ENCODE assay signal across 23 cellular contexts in the genomic region with DNA sequence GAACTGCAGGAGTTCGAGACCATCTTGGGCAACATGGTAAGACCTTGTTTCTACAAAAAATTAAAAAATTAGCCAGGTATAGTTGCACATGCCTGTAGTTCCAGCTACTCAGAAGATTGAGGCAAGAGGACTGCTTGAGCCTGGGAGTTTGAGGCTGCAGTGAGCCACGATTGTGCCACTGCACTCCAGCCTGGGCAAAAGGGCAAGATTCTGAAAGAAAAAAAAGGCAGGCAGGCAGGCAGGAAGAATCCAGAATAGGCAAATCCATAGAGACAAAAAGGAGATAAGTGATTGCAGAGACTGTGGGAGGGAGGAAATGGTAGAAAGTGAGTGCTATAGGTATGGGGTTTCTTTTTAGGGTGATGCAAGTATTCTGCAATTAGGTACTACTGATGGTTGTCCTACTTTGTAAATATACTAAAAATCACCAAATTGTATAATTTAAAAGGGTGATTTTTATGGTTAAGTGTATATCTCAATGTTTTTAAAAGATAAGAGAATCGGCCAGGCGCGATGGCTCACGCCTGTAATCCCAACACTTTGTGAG. TPM values are rescaled to one million over a fixed set of nuclear protein-coding genes. Genes with fewer than 3 reads are reported as not detected.
DNase-seq lines count a peak whose midpoint lies in the region; ATAC-seq, FAIRE-seq and TF ChIP-seq lines count a peak whose summit lies in the region.
"Had no signal": no experiment of that assay in that cellular context is flagged by ENCODE, and none has a peak within 500 bp of the region (broad histone marks: within the 10 kb centered on the region; RNA-seq: fewer than 3 reads in every experiment).

No MANE protein-coding gene starts in this region.

- WGBS in small intestine, 3 donors = 66 to 83% (median 71%) methylated on average over 6 of the region's 6 CpGs

- no peaks in the 10 kb centered on the region for H3K36me3 ChIP-seq in small intestine (ENCODE audit: control insufficient read depth in 2 of 2, insufficient read depth in 2 of 2, low read length in 2 of 2)
- H3K36me3 ChIP-seq: BE2C, uterus had no signal

- CTCF ChIA-PET in WTC11 (lab: Charles Lee) = interaction anchor here (0.6 kb wide), 1 partner anchor 126 kb away, joined by 3 read pairs; a partner anchor contains a TSS

- no peak for DNase-seq in activated naive CD4-positive, alpha-beta T cell (lab: John Stamatoyannopoulos, UW)
- no peak for DNase-seq in WTC11 (ENCODE audit: low spot score)
- DNase-seq in immature natural killer cell = no peak
- peak; percentile 25 for DNase-seq in small intestine
- DNase-seq in HTR-8/SVneo (ENCODE audit: insufficient read length, low spot score) = no peak
- DNase-seq in NCI-H2227 treated with DMSO at 0.1 percent for 48 hours (lab: John Stamatoyannopoulos, UW) = no peak
- DNase-seq: activated CD4-positive, alpha-beta T cell treated with anti-CD3 and anti-CD28 coated beads, Interleukin-2, amount 50 U/mL, for 4 hours; BE2C; central memory CD4-positive, alpha-beta T cell; COR-L47; DMS79 treated with DMSO at 0.1 percent for 48 hours; kidney glomerular epithelial cell; NCI-H1092; NCI-H187; NCI-H69; occipital lobe; RPMI8226; uterus; WERI-Rb-1 had no signal

- peaks cover 0 to 3% of the 10 kb centered on the region in 2 donors for H3K4me1 ChIP-seq in small intestine (ENCODE audit: control insufficient read depth in 2 of 2, insufficient read depth in 1 of 2, low read depth in 1 of 2, low read length in 1 of 2)
- H3K4me1 ChIP-seq: BE2C, uterus had no signal

- H3K27me3 Mint-ChIP-seq in activated naive CD4-positive, alpha-beta T cell treated with anti-CD3 and anti-CD28 coated beads, Interleukin-2, amount 50 U/mL, for 24 hours = no peaks in the 10 kb centered on the region
- no peaks in the 10 kb centered on the region; the same call in 1 of the 2 replicates for H3K27me3 Mint-ChIP-seq in WTC11 (ENCODE audit: low read depth)
- no peaks in the 10 kb centered on the region for H3K27me3 Mint-ChIP-seq in immature natural killer cell (ENCODE audit: low read depth in 3 of 3)

- TF ChIP-seq CTCF in WTC11 (IDR thresholded peaks at IDR 0.05) = no peak

- peaks cover 47% of the 10 kb centered on the region for H3K36me3 Mint-ChIP-seq in activated naive CD4-positive, alpha-beta T cell treated with anti-CD3 and anti-CD28 coated beads, Interleukin-2, amount 50 U/mL, for 24 hours
- H3K36me3 Mint-ChIP-seq in WTC11 = peaks cover 46% of the 10 kb centered on the region
- H3K36me3 Mint-ChIP-seq in immature natural killer cell = peaks cover 13 to 28% (median 21%) of the 10 kb centered on the region in 3 donors

- no peaks in the 10 kb centered on the region for H3K27me3 ChIP-seq in small intestine (ENCODE audit: control insufficient read depth in 2 of 2, insufficient read depth in 2 of 2, low read length in 2 of 2)
- H3K27me3 ChIP-seq: BE2C, uterus had no signal

- no peak overlapping the region for H3K4me3 ChIP-seq in small intestine (ENCODE audit: low read depth in 1 of 2, low read length in 2 of 2)
- H3K4me3 ChIP-seq: uterus had no signal

- ATAC-seq in WTC11 (no peak), HG02970 (IDR thresholded peaks at IDR 0.05; ENCODE audit: low FRiP score, unreplicated experiment) (no peak)
- ATAC-seq: SK-N-SH treated with all-trans-retinoic acid at 6 μM for 48 hours had no signal

- POLR2A ChIA-PET in WTC11 (lab: Charles Lee) = no interaction called here

- peaks cover 13% of the 10 kb centered on the region for H3K9me3 Mint-ChIP-seq in activated naive CD4-positive, alpha-beta T cell treated with anti-CD3 and anti-CD28 coated beads, Interleukin-2, amount 50 U/mL, for 24 hours
- H3K9me3 Mint-ChIP-seq in WTC11 (peaks cover 43% of the 10 kb centered on the region), immature natural killer cell (peaks cover 2 to 22% (median 12%) of the 10 kb centered on the region in 6 donors)

- H3K9me3 ChIP-seq in small intestine (ENCODE audit: control insufficient read depth, low read depth) = no peaks in the 10 kb centered on the region
- H3K9me3 ChIP-seq: BE2C had no signal

- H3K4me3 Mint-ChIP-seq in activated naive CD4-positive, alpha-beta T cell treated with anti-CD3 and anti-CD28 coated beads, Interleukin-2, amount 50 U/mL, for 24 hours = no peak overlapping the region
- no peak overlapping the region for H3K4me3 Mint-ChIP-seq in WTC11
- H3K4me3 Mint-ChIP-seq in immature natural killer cell = no peak overlapping the region

- H3K4me1 Mint-ChIP-seq in activated naive CD4-positive, alpha-beta T cell treated with anti-CD3 and anti-CD28 coated beads, Interleukin-2, amount 50 U/mL, for 24 hours = peaks cover 56% of the 10 kb centered on the region
- H3K4me1 Mint-ChIP-seq in WTC11 = peaks cover 2% of the 10 kb centered on the region; the same call in 1 of the 2 replicates
- H3K4me1 Mint-ChIP-seq in immature natural killer cell = peaks cover 35 to 73% of the 10 kb centered on the region in 2 donors

- H3K27ac ChIP-seq in small intestine (ENCODE audit: low read depth in 1 of 2, low read length in 1 of 2) = no peak overlapping the region
- H3K27ac ChIP-seq: HL-60, uterus, WERI-Rb-1 had no signal

- FAIRE-seq in small intestine (lab: Jason Lieb, UNC) = no peak
- FAIRE-seq in HTR-8/SVneo (lab: Jason Lieb, UNC) = no peak

- peak overlapping the region; percentile 95 for H3K27ac Mint-ChIP-seq in activated naive CD4-positive, alpha-beta T cell treated with anti-CD3 and anti-CD28 coated beads, Interleukin-2, amount 50 U/mL, for 24 hours
- H3K27ac Mint-ChIP-seq in WTC11 = peak overlapping the region; percentile 5; the same call in 1 of the 2 replicates
- H3K27ac Mint-ChIP-seq in immature natural killer cell = peak overlapping the region in 5 of 6 donors; percentile 1 to 83 (median 51)

TF ChIP-seq in WTC11, 78 proteins besides CTCF, POLR2A, EP300 and RAD21 (continues in another document):
- TF ChIP-seq, protein P1, sequence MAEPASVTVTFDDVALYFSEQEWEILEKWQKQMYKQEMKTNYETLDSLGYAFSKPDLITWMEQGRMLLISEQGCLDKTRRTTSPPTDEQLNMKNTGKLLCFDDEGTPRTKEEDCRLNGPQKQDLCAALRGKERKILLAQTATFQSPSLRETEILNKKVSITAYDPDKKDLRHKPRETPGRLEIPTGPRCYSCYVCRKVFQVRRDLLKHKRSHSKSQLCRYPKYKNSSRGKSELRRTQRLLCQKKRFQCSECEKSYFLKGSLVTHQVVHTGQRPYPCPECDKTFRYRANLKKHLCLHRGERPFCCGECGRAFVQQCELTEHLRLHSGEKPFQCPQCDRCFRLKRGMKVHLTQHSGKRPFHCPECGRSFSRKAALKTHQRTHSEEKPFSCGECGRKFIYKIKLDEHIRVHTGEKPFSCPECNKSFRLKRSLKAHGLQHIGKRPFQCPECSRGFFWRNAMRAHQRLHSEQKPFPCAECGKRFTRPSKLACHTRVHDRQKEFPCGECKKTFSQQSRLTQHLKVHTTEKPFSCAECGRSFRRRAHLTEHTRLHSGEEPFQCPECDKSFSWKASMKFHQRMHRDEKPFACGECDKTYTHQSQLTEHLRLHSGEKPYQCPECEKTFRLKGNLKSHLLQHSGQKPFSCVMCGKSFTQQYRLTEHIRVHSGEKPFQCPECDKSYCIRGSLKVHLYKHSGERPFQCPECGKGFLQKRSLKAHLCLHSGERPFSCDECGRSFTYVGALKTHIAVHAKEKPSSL (CRISPR knock-in tag; conservative IDR thresholded peaks at IDR 0.05) = no peak
- no peak for TF ChIP-seq PRRX2 (CRISPR knock-in tag; IDR thresholded peaks at IDR 0.05)
- TF ChIP-seq, protein P2, sequence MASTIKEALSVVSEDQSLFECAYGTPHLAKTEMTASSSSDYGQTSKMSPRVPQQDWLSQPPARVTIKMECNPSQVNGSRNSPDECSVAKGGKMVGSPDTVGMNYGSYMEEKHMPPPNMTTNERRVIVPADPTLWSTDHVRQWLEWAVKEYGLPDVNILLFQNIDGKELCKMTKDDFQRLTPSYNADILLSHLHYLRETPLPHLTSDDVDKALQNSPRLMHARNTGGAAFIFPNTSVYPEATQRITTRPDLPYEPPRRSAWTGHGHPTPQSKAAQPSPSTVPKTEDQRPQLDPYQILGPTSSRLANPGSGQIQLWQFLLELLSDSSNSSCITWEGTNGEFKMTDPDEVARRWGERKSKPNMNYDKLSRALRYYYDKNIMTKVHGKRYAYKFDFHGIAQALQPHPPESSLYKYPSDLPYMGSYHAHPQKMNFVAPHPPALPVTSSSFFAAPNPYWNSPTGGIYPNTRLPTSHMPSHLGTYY (CRISPR knock-in tag; IDR thresholded peaks at IDR 0.05) = no peak
- TF ChIP-seq, protein P3, sequence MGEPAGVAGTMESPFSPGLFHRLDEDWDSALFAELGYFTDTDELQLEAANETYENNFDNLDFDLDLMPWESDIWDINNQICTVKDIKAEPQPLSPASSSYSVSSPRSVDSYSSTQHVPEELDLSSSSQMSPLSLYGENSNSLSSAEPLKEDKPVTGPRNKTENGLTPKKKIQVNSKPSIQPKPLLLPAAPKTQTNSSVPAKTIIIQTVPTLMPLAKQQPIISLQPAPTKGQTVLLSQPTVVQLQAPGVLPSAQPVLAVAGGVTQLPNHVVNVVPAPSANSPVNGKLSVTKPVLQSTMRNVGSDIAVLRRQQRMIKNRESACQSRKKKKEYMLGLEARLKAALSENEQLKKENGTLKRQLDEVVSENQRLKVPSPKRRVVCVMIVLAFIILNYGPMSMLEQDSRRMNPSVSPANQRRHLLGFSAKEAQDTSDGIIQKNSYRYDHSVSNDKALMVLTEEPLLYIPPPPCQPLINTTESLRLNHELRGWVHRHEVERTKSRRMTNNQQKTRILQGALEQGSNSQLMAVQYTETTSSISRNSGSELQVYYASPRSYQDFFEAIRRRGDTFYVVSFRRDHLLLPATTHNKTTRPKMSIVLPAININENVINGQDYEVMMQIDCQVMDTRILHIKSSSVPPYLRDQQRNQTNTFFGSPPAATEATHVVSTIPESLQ (CRISPR knock-in tag; IDR thresholded peaks at IDR 0.05) = no peak
- no peak for TF ChIP-seq ZNF138 (CRISPR knock-in tag; conservative IDR thresholded peaks at IDR 0.05)
- no peak for TF ChIP-seq CREB1 (CRISPR knock-in tag; IDR thresholded peaks at IDR 0.05)
- TF ChIP-seq SP1 (CRISPR knock-in tag; conservative IDR thresholded peaks at IDR 0.05) = no peak
- no peak for TF ChIP-seq ETV6 (CRISPR knock-in tag; IDR thresholded peaks at IDR 0.05)
- TF ChIP-seq ESRRA (CRISPR knock-in tag; IDR thresholded peaks at IDR 0.05; ENCODE audit: borderline replicate concordance) = no peak
- TF ChIP-seq ATF1 (CRISPR knock-in tag; IDR thresholded peaks at IDR 0.05) = no peak
- no peak for TF ChIP-seq EMX1 (CRISPR knock-in tag; IDR thresholded peaks at IDR 0.05)

RNA-seq across cellular contexts. Expression of a gene that starts 29.4 kb away (rescaled TPM):
- total RNA-seq in WTC11 (2021) = 43.3 to 47.5 TPM (median 43.5 TPM) in 3 replicates
- polyA plus RNA-seq in immature natural killer cell (10 to 100 TPM in 2 of 3 donors, 1 to 10 TPM in 1; 8.8 to 25.8 (median 12.8) TPM), small intestine (10 to 100 TPM in 1 of 3 donors, 1 to 10 TPM in 2; 7.8 to 14.2 (median 9.8) TPM)

Comparison
In these comparisons a context has a peak if more than half of its experiments do, and no peak if none do; other contexts are left out.
1. H3K27ac Mint-ChIP-seq: peak in every context shown above with its lines; median percentile 95 in activated naive CD4-positive, alpha-beta T cell treated with anti-CD3 and anti-CD28 coated beads, Interleukin-2, amount 50 U/mL, for 24 hours; 51 in immature natural killer cell; 5 in WTC11.